ENCODE assay signal across 1 cellular context in genomic region chr6:149627672-149628071, GRCh38.
TF ChIP-seq lines count a peak whose summit lies in the region.

No MANE protein-coding gene starts in this region.

TF ChIP-seq in HepG2, 621 proteins besides CTCF, POLR2A, EP300 and RAD21 (continued from another document):
- TF ChIP-seq, protein P1, sequence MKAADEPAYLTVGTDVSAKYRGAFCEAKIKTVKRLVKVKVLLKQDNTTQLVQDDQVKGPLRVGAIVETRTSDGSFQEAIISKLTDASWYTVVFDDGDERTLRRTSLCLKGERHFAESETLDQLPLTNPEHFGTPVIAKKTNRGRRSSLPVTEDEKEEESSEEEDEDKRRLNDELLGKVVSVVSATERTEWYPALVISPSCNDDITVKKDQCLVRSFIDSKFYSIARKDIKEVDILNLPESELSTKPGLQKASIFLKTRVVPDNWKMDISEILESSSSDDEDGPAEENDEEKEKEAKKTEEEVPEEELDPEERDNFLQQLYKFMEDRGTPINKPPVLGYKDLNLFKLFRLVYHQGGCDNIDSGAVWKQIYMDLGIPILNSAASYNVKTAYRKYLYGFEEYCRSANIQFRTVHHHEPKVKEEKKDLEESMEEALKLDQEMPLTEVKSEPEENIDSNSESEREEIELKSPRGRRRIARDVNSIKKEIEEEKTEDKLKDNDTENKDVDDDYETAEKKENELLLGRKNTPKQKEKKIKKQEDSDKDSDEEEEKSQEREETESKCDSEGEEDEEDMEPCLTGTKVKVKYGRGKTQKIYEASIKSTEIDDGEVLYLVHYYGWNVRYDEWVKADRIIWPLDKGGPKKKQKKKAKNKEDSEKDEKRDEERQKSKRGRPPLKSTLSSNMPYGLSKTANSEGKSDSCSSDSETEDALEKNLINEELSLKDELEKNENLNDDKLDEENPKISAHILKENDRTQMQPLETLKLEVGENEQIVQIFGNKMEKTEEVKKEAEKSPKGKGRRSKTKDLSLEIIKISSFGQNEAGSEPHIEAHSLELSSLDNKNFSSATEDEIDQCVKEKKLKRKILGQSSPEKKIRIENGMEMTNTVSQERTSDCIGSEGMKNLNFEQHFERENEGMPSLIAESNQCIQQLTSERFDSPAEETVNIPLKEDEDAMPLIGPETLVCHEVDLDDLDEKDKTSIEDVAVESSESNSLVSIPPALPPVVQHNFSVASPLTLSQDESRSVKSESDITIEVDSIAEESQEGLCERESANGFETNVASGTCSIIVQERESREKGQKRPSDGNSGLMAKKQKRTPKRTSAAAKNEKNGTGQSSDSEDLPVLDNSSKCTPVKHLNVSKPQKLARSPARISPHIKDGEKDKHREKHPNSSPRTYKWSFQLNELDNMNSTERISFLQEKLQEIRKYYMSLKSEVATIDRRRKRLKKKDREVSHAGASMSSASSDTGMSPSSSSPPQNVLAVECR (CRISPR knock-in tag; IDR thresholded peaks at IDR 0.05; ENCODE audit: borderline replicate concordance) = no peak
- TF ChIP-seq ASH2L (IDR thresholded peaks at IDR 0.05; ENCODE audit: insufficient read length, low read depth, low read length) (no peak), ZNF432 (CRISPR knock-in tag; IDR thresholded peaks at IDR 0.05; ENCODE audit: borderline replicate concordance) (no peak)
TF ChIP-seq in HepG2: peak in this region for 0.
